1 cellular context compared by ENCODE assay signal in genomic region chrX:80388206-80388605, GRCh38.
TF ChIP-seq lines count a peak whose summit lies in the region.

No MANE protein-coding gene starts in this region.

TF ChIP-seq in GM23338, 12 proteins besides CTCF, POLR2A, EP300 and RAD21 (continued from another document):
- TF ChIP-seq ZNF462 (CRISPR knock-in tag; IDR thresholded peaks at IDR 0.05), result no peak
